7 cellular contexts compared by ENCODE assay signal in genomic region chr17:76432712-76433336, GRCh38. TPM values are rescaled to one million over a fixed set of nuclear protein-coding genes. Genes with fewer than 3 reads are reported as not detected.
A peak's percentile ranks its signal among the peaks of the same experiment; 100 is the strongest.
DNase-seq lines count a peak whose midpoint lies in the region; TF ChIP-seq lines count a peak whose summit lies in the region.

No MANE protein-coding gene starts in this region.

- no peaks in the 10 kb centered on the region for H3K27me3 ChIP-seq in GM06990 (replicated peaks; ENCODE audit: control insufficient read depth, insufficient read depth, low read length)
- no peaks in the 10 kb centered on the region for H3K27me3 ChIP-seq in osteoblast (ENCODE audit: insufficient read depth, low read length)
- no peaks in the 10 kb centered on the region for H3K27me3 ChIP-seq in suprapubic skin

- H3K9me3 ChIP-seq in osteoblast (ENCODE audit: low read depth, low read length) (no peaks in the 10 kb centered on the region), suprapubic skin (no peaks in the 10 kb centered on the region)

- no peak overlapping the region for H2AFZ ChIP-seq in osteoblast (ENCODE audit: low read length)

- TF ChIP-seq EP300 in suprapubic skin (IDR thresholded peaks at IDR 0.05), result no peak

- H3K36me3 ChIP-seq in GM06990 (ENCODE audit: control insufficient read depth, insufficient read depth, low read length), result no peaks in the 10 kb centered on the region; the same call in 1 of the 2 replicates
- H3K36me3 ChIP-seq in osteoblast (ENCODE audit: insufficient read depth, low read length), result no peaks in the 10 kb centered on the region
- no peaks in the 10 kb centered on the region for H3K36me3 ChIP-seq in suprapubic skin

- H4K20me1 ChIP-seq in osteoblast (ENCODE audit: insufficient read depth, low read length), result peaks cover 59% of the 10 kb centered on the region

- no peak overlapping the region for H3K27ac ChIP-seq in osteoblast (ENCODE audit: low read depth, low read length)
- H3K27ac ChIP-seq in suprapubic skin, result no peak overlapping the region

- H3K79me2 ChIP-seq in osteoblast (ENCODE audit: insufficient read depth, low read length), result peaks cover 78% of the 10 kb centered on the region

- no peak overlapping the region for H3K4me3 ChIP-seq in GM06990 (replicated peaks; ENCODE audit: low read depth, low read length)
- no peak overlapping the region for H3K4me3 ChIP-seq in choroid plexus epithelial cell (ENCODE audit: low read depth, low read length)
- H3K4me3 ChIP-seq in osteoblast (ENCODE audit: insufficient read depth, low read length), result no peak overlapping the region
- no peak overlapping the region for H3K4me3 ChIP-seq in suprapubic skin

- TF ChIP-seq CTCF in GM06990 (IDR thresholded peaks at IDR 0.05; ENCODE audit: insufficient read depth, low read length, poor library complexity, severe bottlenecking) (peak; percentile 40), choroid plexus epithelial cell (conservative IDR thresholded peaks at IDR 0.05; ENCODE audit: low read depth, low read length) (peak; percentile 51), osteoblast (IDR thresholded peaks at IDR 0.05; ENCODE audit: extremely low read depth, low read depth, low read length) (peak; percentile 49), suprapubic skin (IDR thresholded peaks at IDR 0.05) (peak in 1 of 2 donors; percentile 38)

- 87% methylated on average over 3 of the region's 3 CpGs for WGBS in suprapubic skin

- TF ChIP-seq POLR2A in suprapubic skin (IDR thresholded peaks at IDR 0.05), result no peak

- H3K4me1 ChIP-seq in osteoblast (ENCODE audit: insufficient read depth, low read length) (peaks cover 3% of the 10 kb centered on the region), suprapubic skin (peaks cover 11% of the 10 kb centered on the region)

- no peak overlapping the region for H3K4me2 ChIP-seq in osteoblast (ENCODE audit: insufficient read depth, low read length)

- no peak for DNase-seq in GM06990 (ENCODE audit: extremely low read depth, insufficient read length)
- DNase-seq in Kasumi-1 (lab: John Stamatoyannopoulos, UW), result peak; percentile 35 to 64
- DNase-seq in choroid plexus epithelial cell (ENCODE audit: low read depth), result peak; percentile 51
- no peak for DNase-seq in osteoblast (ENCODE audit: insufficient read length, low spot score, missing footprints)
- DNase-seq in mucosa of gallbladder (ENCODE audit: low spot score), result no peak
- no peak for DNase-seq in NCI-H187 treated with DMSO at 0.1 percent for 48 hours (lab: John Stamatoyannopoulos, UW)
- DNase-seq in suprapubic skin (ENCODE audit: low spot score in 2 of 2), result no peak

RNA-seq across cellular contexts. Expression of gene UBE2O, which starts 20.1 kb away (rescaled TPM):
- total RNA-seq in osteoblast, result 17.7 and 19.5 TPM in 2 replicates
- total RNA-seq in mucosa of gallbladder, result 26.0 TPM
- 10 to 100 TPM; 31.3 to 42.0 (median 37.7) TPM for total RNA-seq in suprapubic skin

RNA-seq across cellular contexts. Expression of gene AANAT, which starts 34.6 kb away (rescaled TPM):
- total RNA-seq in osteoblast (not detected in 2 replicates), mucosa of gallbladder (not detected), suprapubic skin (not detected)

RNA-seq across cellular contexts. Expression of gene SPHK1, which starts 48.4 kb away (rescaled TPM):
- total RNA-seq in osteoblast, result 112 and 142 TPM in 2 replicates
- total RNA-seq in mucosa of gallbladder, result 4.0 TPM
- 10 to 100 TPM; 10.5 to 17.9 (median 12.5) TPM for total RNA-seq in suprapubic skin

Comparison
In these comparisons a context has a peak if more than half of its experiments do, and no peak if none do; other contexts are left out.
1. DNase-seq: peak in Kasumi-1 (2 of 2) and choroid plexus epithelial cell (single experiment); none in GM06990 (single experiment), osteoblast (single experiment), mucosa of gallbladder (single experiment), NCI-H187 treated with DMSO at 0.1 percent for 48 hours (single experiment) and suprapubic skin (0 of 2).